In genomic region chr1:212587304-212588136, GRCh38 we compare ENCODE assay signal across 1 cellular context.
TF ChIP-seq lines count a peak whose summit lies in the region.

No MANE protein-coding gene starts in this region.

TF ChIP-seq in IMR-90, 13 proteins besides CTCF, POLR2A, EP300 and RAD21 (continued from another document):
- TF ChIP-seq NFE2L2 (IDR thresholded peaks at IDR 0.05; ENCODE audit: low read depth, low read length): no peak
- TF ChIP-seq MAFK (IDR thresholded peaks at IDR 0.05; ENCODE audit: low read depth, low read length): no peak
- no peak for TF ChIP-seq RFX5 (IDR thresholded peaks at IDR 0.05; ENCODE audit: low read depth, low read length)
- TF ChIP-seq BHLHE40 (IDR thresholded peaks at IDR 0.05; ENCODE audit: low read depth, low read length): no peak
- TF ChIP-seq USF2 (IDR thresholded peaks at IDR 0.05; ENCODE audit: low read depth, low read length): no peak
